In the genomic region with DNA sequence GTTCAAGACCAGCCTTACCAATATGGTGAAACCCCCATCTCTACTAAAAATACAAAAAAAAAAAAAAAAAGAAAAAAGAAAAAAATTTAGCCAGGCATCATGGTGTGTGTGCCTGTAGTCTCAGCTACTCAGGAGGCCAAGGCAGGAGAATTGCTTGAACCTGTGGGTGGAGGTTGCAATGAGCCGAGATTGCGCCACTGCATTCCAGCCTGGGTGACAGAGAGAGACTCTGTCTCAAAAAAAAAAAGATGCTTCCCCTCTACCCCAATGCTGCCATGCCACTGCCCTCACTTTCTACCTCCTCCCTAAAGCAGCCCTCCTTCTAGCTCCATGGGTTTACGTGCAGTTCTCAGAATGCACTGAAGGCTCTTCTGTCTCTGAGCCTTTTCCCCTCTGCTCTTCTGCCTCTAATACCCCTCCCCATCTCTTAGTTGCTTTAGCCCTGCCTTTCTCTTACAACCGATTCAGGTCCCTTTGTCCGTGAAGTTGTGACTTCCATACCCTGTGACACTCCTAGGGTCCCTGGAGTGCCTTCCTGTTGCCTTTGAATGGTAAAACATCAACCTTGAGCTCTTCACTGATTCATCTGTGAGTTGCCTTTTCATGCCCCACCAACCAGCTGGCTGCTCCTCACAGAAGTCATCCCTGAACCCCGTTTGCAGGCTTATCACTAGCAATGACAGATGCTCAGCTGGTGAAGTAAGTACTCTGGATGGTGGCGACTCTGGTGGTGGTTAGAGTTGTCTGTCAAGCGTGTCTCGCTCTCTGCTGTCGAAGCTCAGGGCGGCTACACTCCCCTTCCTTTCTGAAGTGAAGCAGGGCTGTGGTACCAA, we compare ENCODE assay signal across 3 cellular contexts.
A peak's percentile ranks its signal among the peaks of the same experiment; 100 is the strongest.
TF ChIP-seq lines count a peak whose summit lies in the region.

No MANE protein-coding gene starts in this region.

TF ChIP-seq in HEK293, 187 proteins besides CTCF, POLR2A, EP300 and RAD21:
- TF ChIP-seq ZNF670 (tag by site-specific recombination; IDR thresholded peaks at IDR 0.05; ENCODE audit: low read depth) (no peak), ZFHX2 (tag by site-specific recombination; conservative IDR thresholded peaks at IDR 0.05) (0 out of 2 replicates have a peak, but pooled peaks have one; percentile 8), ZNF701 (tag by site-specific recombination; IDR thresholded peaks at IDR 0.05) (no peak), HOXD13 (CRISPR knock-in tag; IDR thresholded peaks at IDR 0.05; ENCODE audit: borderline replicate concordance) (no peak), ZNF423 (tag by site-specific recombination; IDR thresholded peaks at IDR 0.05) (no peak), ZNF843 (tag by site-specific recombination; IDR thresholded peaks at IDR 0.05) (no peak), ZNF626 (tag by site-specific recombination; IDR thresholded peaks at IDR 0.05) (no peak), ZNF341 (tag by site-specific recombination; IDR thresholded peaks at IDR 0.05; ENCODE audit: low read depth) (peak; percentile 93), KLF8 (tag by site-specific recombination; IDR thresholded peaks at IDR 0.05) (no peak)
- TF ChIP-seq, protein P1, sequence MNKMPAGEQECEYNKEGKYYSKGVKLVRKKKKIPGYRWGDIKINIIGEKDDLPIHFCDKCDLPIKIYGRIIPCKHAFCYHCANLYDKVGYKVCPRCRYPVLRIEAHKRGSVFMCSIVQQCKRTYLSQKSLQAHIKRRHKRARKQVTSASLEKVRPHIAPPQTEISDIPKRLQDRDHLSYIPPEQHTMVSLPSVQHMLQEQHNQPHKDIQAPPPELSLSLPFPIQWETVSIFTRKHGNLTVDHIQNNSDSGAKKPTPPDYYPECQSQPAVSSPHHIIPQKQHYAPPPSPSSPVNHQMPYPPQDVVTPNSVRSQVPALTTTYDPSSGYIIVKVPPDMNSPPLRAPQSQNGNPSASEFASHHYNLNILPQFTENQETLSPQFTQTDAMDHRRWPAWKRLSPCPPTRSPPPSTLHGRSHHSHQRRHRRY (tag by site-specific recombination; IDR thresholded peaks at IDR 0.05): no peak

TF ChIP-seq in IMR-90, 13 proteins besides CTCF, POLR2A, EP300 and RAD21:
- no peak for TF ChIP-seq MAFK (IDR thresholded peaks at IDR 0.05; ENCODE audit: low read depth, low read length)
- TF ChIP-seq, protein P2, sequence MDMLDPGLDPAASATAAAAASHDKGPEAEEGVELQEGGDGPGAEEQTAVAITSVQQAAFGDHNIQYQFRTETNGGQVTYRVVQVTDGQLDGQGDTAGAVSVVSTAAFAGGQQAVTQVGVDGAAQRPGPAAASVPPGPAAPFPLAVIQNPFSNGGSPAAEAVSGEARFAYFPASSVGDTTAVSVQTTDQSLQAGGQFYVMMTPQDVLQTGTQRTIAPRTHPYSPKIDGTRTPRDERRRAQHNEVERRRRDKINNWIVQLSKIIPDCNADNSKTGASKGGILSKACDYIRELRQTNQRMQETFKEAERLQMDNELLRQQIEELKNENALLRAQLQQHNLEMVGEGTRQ (IDR thresholded peaks at IDR 0.05; ENCODE audit: low read depth, low read length): no peak

TF ChIP-seq in H1, 55 proteins besides CTCF, POLR2A, EP300 and RAD21:
- no peak for TF ChIP-seq NANOG (IDR thresholded peaks at IDR 0.05; ENCODE audit: insufficient read depth, low read depth, low read length, poor library complexity, severe bottlenecking)
- no peak for TF ChIP-seq TAF1 (IDR thresholded peaks at IDR 0.05; ENCODE audit: low read depth, low read length)
- TF ChIP-seq RXRA (IDR thresholded peaks at IDR 0.05; ENCODE audit: insufficient read depth, low read depth, low read length): no peak
- no peak for TF ChIP-seq SIRT6 (IDR thresholded peaks at IDR 0.05; ENCODE audit: low read length)
- TF ChIP-seq CBX8 (IDR thresholded peaks at IDR 0.05; ENCODE audit: borderline replicate concordance, low read depth, low read length): no peak
- TF ChIP-seq ZNF274 (IDR thresholded peaks at IDR 0.05; ENCODE audit: borderline replicate concordance, extremely low read depth, low read length): no peak
- TF ChIP-seq GABPA (IDR thresholded peaks at IDR 0.05; ENCODE audit: borderline replicate concordance, insufficient read depth, low read length): no peak
- TF ChIP-seq MAFK (IDR thresholded peaks at IDR 0.05; ENCODE audit: low read depth, low read length): no peak
- TF ChIP-seq SRF (IDR thresholded peaks at IDR 0.05; ENCODE audit: low read depth, low read length): no peak
